In the genomic region with DNA sequence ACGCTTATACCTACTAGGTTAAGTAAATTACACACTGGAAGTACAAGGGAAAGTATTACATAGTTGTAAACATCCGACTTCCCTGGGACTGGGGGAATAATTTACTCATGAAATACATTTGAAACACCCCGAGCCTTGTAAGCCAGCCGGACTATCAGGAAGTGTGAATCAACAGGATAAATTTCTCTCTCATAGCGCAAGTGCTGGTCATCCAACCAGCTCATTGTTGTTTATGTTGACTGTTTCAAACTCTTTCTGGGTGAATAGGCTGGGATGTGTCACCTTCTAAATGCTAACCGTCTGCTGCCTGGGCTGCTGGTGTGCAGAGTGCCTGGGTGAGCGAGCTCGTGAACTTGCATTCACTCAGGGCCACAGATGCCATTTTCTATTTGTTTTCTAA, we compare ENCODE assay signal across 13 cellular contexts. TPM values are rescaled to one million over a fixed set of nuclear protein-coding genes. Genes with fewer than 3 reads are reported as not detected.
DNase-seq lines count a peak whose midpoint lies in the region; ATAC-seq, FAIRE-seq and TF ChIP-seq lines count a peak whose summit lies in the region.
"Had no signal": no experiment of that assay in that cellular context is flagged by ENCODE, and none has a peak within 500 bp of the region (broad histone marks: within the 10 kb centered on the region; RNA-seq: fewer than 3 reads in every experiment).

No MANE protein-coding gene starts in this region.

- H3K4me2 ChIP-seq in A549: peak overlapping the region; percentile 85
- H3K4me2 ChIP-seq: neural progenitor cell had no signal

- no peak overlapping the region for H3K27ac Mint-ChIP-seq in natural killer cell
- H3K27ac Mint-ChIP-seq: neural progenitor cell had no signal

- TF ChIP-seq RAD21 in A549 (conservative IDR thresholded peaks at IDR 0.05 in 1 of 2, IDR thresholded peaks at IDR 0.05 in 1 of 2): no peak

- TF ChIP-seq CTCF in A549 (IDR thresholded peaks at IDR 0.05): no peak
- no peak for TF ChIP-seq CTCF in natural killer cell (IDR thresholded peaks at IDR 0.05)

- FAIRE-seq in A549 (lab: Jason Lieb, UNC) (no peak), H54 (lab: Jason Lieb, UNC) (peak; percentile 97)

- peak overlapping the region; percentile 53 to 63 for H3K27ac ChIP-seq in A549
- H3K27ac ChIP-seq: C4-2B, neural progenitor cell, WERI-Rb-1 had no signal

- H3K9me3 Mint-ChIP-seq in natural killer cell: no peaks in the 10 kb centered on the region
- H3K9me3 Mint-ChIP-seq: neural progenitor cell had no signal

- peaks cover 31 to 72% of the 10 kb centered on the region in 2 donors for H3K27me3 Mint-ChIP-seq in natural killer cell (ENCODE audit: low read depth in 2 of 2)

- CTCF ChIA-PET in A549 (lab: Yijun Ruan, JAX): interaction anchor here (0.8 to 1.0 kb wide), 3 partner anchors 8 to 112 kb away, joined by 3 to 4 read pairs (median 3); no protein-coding TSS in a partner anchor

- POLR2A ChIA-PET in A549 (lab: Yijun Ruan, JAX): interaction anchor here (0.7 kb wide), 1 partner anchor 244 kb away, joined by 3 read pairs; no protein-coding TSS in a partner anchor

- intact Hi-C loops in natural killer cell (cut with micrococcal nuclease): no loop called here

- TF ChIP-seq POLR2A in A549 (IDR thresholded peaks at IDR 0.05; ENCODE audit: low read length) (no peak), H54 (IDR thresholded peaks at IDR 0.05; ENCODE audit: low read depth, low read length) (no peak)

- H3K4me3 ChIP-seq in A549 (peak overlapping the region; percentile 19; the same call in 1 of the 3 replicates), adipocyte (ENCODE audit: low read length) (peak overlapping the region; percentile 10)
- H3K4me3 ChIP-seq: neural progenitor cell had no signal

- H3K9me3 ChIP-seq in A549 (no peaks in the 10 kb centered on the region), adipocyte (ENCODE audit: control insufficient read depth, low read length) (no peaks in the 10 kb centered on the region)

- DNase-seq in A549 (ENCODE audit: low read depth in 1 of 2, low spot score in 1 of 2) (peak; percentile 39 to 65), H54 (ENCODE audit: insufficient read length, low spot score) (peak; percentile 92), adipocyte (ENCODE audit: low read depth) (peak; percentile 60), glomerular visceral epithelial cell (ENCODE audit: extremely low spot score) (peak; percentile 50), natural killer cell (no peak), NCI-H146 (lab: John Stamatoyannopoulos, UW) (no peak), SKM-1 (lab: John Stamatoyannopoulos, UW; ENCODE audit: unreplicated experiment) (no peak)
- DNase-seq: NCI-H1417 treated with DMSO at 0.1 percent for 48 hours; stimulated activated CD4-positive, alpha-beta T cell treated with anti-CD3 and anti-CD28 coated beads, Interleukin-4, amount 100 ng/mL, for 1 hour; WERI-Rb-1 had no signal

- no peaks in the 10 kb centered on the region for H3K27me3 ChIP-seq in adipocyte (replicated peaks; ENCODE audit: control insufficient read depth, insufficient read depth, low read length)

- WGBS in A549 (ENCODE audit: missing lambda C conversion rate): 3% methylated on average over 8 of the region's 8 CpGs

- peaks cover 41% of the 10 kb centered on the region for H3K4me1 ChIP-seq in A549
- H3K4me1 ChIP-seq in adipocyte (ENCODE audit: control insufficient read depth, insufficient read depth, low read length): peaks cover 35% of the 10 kb centered on the region

- peak overlapping the region; percentile 26 for H3K9ac ChIP-seq in adipocyte (ENCODE audit: low read length)
- H3K9ac ChIP-seq: neural progenitor cell had no signal

- no peaks in the 10 kb centered on the region for H3K36me3 ChIP-seq in adipocyte (ENCODE audit: control insufficient read depth, insufficient read depth, low read length, severe bottlenecking)
- H3K36me3 ChIP-seq: neural progenitor cell, WERI-Rb-1 had no signal

- H3K4me1 Mint-ChIP-seq in natural killer cell: peaks cover 0 to 7% of the 10 kb centered on the region in 2 donors

- no peak overlapping the region for H3K4me3 Mint-ChIP-seq in natural killer cell
- H3K4me3 Mint-ChIP-seq: neural progenitor cell had no signal

- no peaks in the 10 kb centered on the region for H3K36me3 Mint-ChIP-seq in natural killer cell
- H3K36me3 Mint-ChIP-seq: neural progenitor cell had no signal

- ATAC-seq in A549 (peak; percentile 17 to 45; a peak in 4 of 6 replicates), GM19351 (IDR thresholded peaks at IDR 0.05; ENCODE audit: unreplicated experiment) (no peak), natural killer cell (no peak)

- TF ChIP-seq EP300 in A549 (IDR thresholded peaks at IDR 0.05): 0 out of 5 replicates have a peak, but pooled peaks of 1 of the 2 experiments have one; percentile 20

TF ChIP-seq in A549, 52 proteins besides CTCF, POLR2A, EP300 and RAD21:
- TF ChIP-seq, protein P1, sequence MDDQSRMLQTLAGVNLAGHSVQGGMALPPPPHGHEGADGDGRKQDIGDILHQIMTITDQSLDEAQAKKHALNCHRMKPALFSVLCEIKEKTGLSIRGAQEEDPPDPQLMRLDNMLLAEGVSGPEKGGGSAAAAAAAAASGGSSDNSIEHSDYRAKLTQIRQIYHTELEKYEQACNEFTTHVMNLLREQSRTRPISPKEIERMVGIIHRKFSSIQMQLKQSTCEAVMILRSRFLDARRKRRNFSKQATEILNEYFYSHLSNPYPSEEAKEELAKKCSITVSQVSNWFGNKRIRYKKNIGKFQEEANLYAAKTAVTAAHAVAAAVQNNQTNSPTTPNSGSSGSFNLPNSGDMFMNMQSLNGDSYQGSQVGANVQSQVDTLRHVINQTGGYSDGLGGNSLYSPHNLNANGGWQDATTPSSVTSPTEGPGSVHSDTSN (IDR thresholded peaks at IDR 0.05): no peak
- TF ChIP-seq EHF (CRISPR knock-in tag; IDR thresholded peaks at IDR 0.05): no peak
- no peak for TF ChIP-seq CHD4 (IDR thresholded peaks at IDR 0.05; ENCODE audit: borderline replicate concordance)
- TF ChIP-seq FOSL2 (IDR thresholded peaks at IDR 0.05): no peak
- peak; percentile 53; the same call in 1 of the 2 replicates for TF ChIP-seq FOSL2 (CRISPR knock-in tag; IDR thresholded peaks at IDR 0.05)
- no peak for TF ChIP-seq NPAS2 (CRISPR knock-in tag; IDR thresholded peaks at IDR 0.05; ENCODE audit: borderline replicate concordance)
- TF ChIP-seq JUN (IDR thresholded peaks at IDR 0.05): peak in 1 of 2 experiments; percentile 26; a peak in 1 of 5 replicates
- TF ChIP-seq HDAC2 (IDR thresholded peaks at IDR 0.05): no peak
- TF ChIP-seq JUNB (IDR thresholded peaks at IDR 0.05): peak; percentile 42; the same call in 1 of the 2 replicates

RNA-seq across cellular contexts. Expression of a gene that starts 5.0 kb away (rescaled TPM):
- polyA plus RNA-seq in A549 (2011; rRNA removed) (23.0 and 26.5 TPM in 2 replicates), A549 (2017; fragmentation: RNase III; extraction: RNeasy Plus Mini Kit Qiagen cat#74134 plus additional on column Dnase treatment) (3.0 to 8.4 TPM (median 4.5 TPM) in 3 replicates)
- polyA plus RNA-seq in A549 (2012; cell fraction: cytosol; rRNA removed): 5.0 and 6.0 TPM in 2 replicates
- polyA plus RNA-seq in A549 (2012; cell fraction: nucleus; rRNA removed): 5.7 and 6.1 TPM in 2 replicates
- polyA minus RNA-seq in A549 (2011; rRNA and poly(A)+ RNA removed): 21.0 and 26.3 TPM in 2 replicates
- 1 to 10 TPM in 1 of 3 donors, under 1 TPM in 2; 0.25 to 2.6 (median 0.73) TPM for total RNA-seq in natural killer cell

Comparison
In these comparisons a context has a peak if more than half of its experiments do, and no peak if none do; other contexts are left out.
1. ATAC-seq: peak in A549 (2 of 2); none in GM19351 (single experiment) and natural killer cell (0 of 3).
2. DNase-seq: peak in A549 (2 of 2), H54 (single experiment), adipocyte (single experiment) and glomerular visceral epithelial cell (single experiment); none in natural killer cell (single experiment), NCI-H146 (single experiment) and SKM-1 (single experiment).